Comparison of ENCODE assay signal across 9 cellular contexts in the genomic region with DNA sequence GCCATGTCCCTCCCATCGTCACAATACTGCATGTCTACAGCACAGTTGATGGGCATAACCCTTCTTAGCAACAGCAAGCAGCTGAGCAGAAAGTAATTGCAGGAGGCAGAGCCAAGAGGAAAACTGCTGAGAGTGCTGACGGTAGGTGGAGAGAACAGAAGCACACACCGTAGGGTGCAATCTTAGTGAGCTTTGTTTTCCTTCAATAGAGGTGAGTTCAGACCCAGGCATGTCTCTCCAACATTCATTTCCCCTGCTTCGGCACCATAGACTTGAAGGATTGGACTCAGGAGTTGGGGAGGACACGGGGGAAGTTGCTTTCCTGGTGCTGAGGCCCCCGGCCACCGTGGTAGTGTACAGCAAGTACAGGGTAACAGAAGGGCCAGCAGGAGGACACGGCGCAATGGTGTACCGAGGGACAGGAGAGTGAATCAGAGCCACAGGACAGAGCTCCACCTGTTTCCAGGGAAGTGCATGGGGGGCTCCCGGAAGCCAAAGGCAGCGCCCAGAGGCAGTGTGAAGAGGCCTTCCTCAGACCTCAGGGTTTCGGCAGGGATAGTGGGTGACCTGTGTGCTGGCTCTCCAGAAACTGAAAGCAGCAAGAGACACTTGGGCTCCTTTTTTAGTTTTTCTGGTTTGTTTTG.
DNase-seq lines count a peak whose midpoint lies in the region; ATAC-seq, FAIRE-seq and TF ChIP-seq lines count a peak whose summit lies in the region.
"Had no signal": no experiment of that assay in that cellular context is flagged by ENCODE, and none has a peak within 500 bp of the region (broad histone marks: within the 10 kb centered on the region; RNA-seq: fewer than 3 reads in every experiment).

No MANE protein-coding gene starts in this region.

- H3K9me3 ChIP-seq in mucosa of stomach (ENCODE audit: control insufficient read depth, low read length): no peaks in the 10 kb centered on the region

- H3K27me3 ChIP-seq in mucosa of stomach (ENCODE audit: control insufficient read depth, insufficient read depth, low read length): no peaks in the 10 kb centered on the region

- no peaks in the 10 kb centered on the region for H3K36me3 ChIP-seq in mucosa of stomach (ENCODE audit: control insufficient read depth, insufficient read depth, low read length)

- H3K4me3 ChIP-seq in mucosa of stomach (ENCODE audit: low read length) (peak overlapping the region; percentile 12), coronary artery (no peak overlapping the region)

- H3K27ac ChIP-seq in coronary artery: no peak overlapping the region

- peaks cover 20% of the 10 kb centered on the region for H3K4me1 ChIP-seq in mucosa of stomach (ENCODE audit: control insufficient read depth, insufficient read depth, low read length)

- ATAC-seq in GM18520 (IDR thresholded peaks at IDR 0.05; ENCODE audit: unreplicated experiment) (peak; percentile 17), HG02588 (IDR thresholded peaks at IDR 0.05; ENCODE audit: unreplicated experiment) (peak; percentile 41)

- DNase-seq in NCI-H1417 (lab: John Stamatoyannopoulos, UW) (peak; percentile 75 to 94 (median 83)), NK-92 (lab: John Stamatoyannopoulos, UW; ENCODE audit: unreplicated experiment) (no peak), coronary artery (ENCODE audit: low spot score) (no peak), RCC 7860 (ENCODE audit: low spot score) (no peak)
- peak; percentile 57 for DNase-seq in activated CD8-positive, alpha-beta memory T cell treated with anti-CD3 and anti-CD28 coated beads, Interleukin-2, amount 50 U/mL, for 48 hours

- FAIRE-seq in RCC 7860 (lab: Jason Lieb, UNC): no peak
- FAIRE-seq: TTC549 had no signal

- peak overlapping the region; percentile 56 for H3K9ac ChIP-seq in mucosa of stomach (ENCODE audit: low read length)

- no peak for TF ChIP-seq CTCF in coronary artery (IDR thresholded peaks at IDR 0.05)

Comparison
In these comparisons a context has a peak if more than half of its experiments do, and no peak if none do; other contexts are left out.
1. DNase-seq: peak in NCI-H1417 (3 of 3) and activated CD8-positive, alpha-beta memory T cell treated with anti-CD3 and anti-CD28 coated beads, Interleukin-2, amount 50 U/mL, for 48 hours (single experiment); none in NK-92 (single experiment), coronary artery (single experiment) and RCC 7860 (single experiment).